ENCODE assay signal across 1 cellular context in the genomic region with DNA sequence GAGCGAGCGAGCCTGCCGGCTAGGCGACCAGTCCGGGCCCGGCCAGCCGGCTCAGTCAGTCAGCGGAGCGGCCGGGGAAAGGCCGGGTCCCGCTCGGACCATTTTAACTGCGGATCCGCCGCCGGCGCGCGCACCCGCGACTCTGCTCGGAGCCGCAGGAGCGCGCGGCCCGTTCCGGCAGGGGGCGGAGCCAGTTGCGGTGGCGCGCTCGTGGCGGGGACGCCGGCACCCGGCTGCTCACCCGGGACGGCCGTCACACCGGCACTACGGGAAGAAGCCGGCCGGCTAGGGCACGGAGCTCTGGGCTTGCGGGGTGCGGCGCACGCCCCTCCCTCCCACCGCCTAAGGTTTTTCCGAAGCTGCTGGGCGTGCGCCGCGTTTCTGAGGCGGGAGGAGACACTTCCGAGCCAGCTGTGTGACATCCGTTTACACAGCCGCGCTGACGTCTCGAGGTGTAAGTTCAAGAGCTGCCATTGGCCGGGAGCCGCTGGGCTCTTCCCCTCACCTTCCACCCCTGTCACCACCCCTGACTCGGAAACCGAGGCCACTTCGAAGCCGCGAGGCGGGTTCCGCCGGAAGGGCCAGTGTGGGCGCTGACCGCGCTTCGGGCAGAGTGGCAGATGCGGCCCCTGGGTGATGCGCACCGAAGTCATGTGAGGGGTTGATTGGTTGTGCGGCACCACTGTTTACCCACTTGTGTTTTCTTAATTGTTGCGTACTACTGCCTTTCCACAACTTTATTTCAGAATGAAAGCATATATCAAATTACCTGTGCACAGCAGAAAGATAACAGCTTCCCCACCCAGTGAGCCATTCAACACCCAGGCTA.
A peak's percentile ranks its signal among the peaks of the same experiment; 100 is the strongest.
TF ChIP-seq lines count a peak whose summit lies in the region.

A gene (minus strand): TSS at position 144 of the 829 bp plus-strand sequence.

TF ChIP-seq in GM12878, 131 proteins besides CTCF, POLR2A, EP300 and RAD21 (continued from another document):
- TF ChIP-seq, protein P1, sequence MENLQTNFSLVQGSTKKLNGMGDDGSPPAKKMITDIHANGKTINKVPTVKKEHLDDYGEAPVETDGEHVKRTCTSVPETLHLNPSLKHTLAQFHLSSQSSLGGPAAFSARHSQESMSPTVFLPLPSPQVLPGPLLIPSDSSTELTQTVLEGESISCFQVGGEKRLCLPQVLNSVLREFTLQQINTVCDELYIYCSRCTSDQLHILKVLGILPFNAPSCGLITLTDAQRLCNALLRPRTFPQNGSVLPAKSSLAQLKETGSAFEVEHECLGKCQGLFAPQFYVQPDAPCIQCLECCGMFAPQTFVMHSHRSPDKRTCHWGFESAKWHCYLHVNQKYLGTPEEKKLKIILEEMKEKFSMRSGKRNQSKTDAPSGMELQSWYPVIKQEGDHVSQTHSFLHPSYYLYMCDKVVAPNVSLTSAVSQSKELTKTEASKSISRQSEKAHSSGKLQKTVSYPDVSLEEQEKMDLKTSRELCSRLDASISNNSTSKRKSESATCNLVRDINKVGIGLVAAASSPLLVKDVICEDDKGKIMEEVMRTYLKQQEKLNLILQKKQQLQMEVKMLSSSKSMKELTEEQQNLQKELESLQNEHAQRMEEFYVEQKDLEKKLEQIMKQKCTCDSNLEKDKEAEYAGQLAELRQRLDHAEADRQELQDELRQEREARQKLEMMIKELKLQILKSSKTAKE (IDR thresholded peaks at IDR 0.05; ENCODE audit: low read depth, poor library complexity, severe bottlenecking) = no peak
- TF ChIP-seq, protein P2, sequence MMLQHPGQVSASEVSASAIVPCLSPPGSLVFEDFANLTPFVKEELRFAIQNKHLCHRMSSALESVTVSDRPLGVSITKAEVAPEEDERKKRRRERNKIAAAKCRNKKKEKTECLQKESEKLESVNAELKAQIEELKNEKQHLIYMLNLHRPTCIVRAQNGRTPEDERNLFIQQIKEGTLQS (IDR thresholded peaks at IDR 0.05; ENCODE audit: borderline replicate concordance, extremely low read depth, low read depth, low read length) = no peak
- TF ChIP-seq DPF2 (IDR thresholded peaks at IDR 0.05) (peak; percentile 60; the same call in 1 of the 2 replicates), NFXL1 (IDR thresholded peaks at IDR 0.05; ENCODE audit: borderline replicate concordance) (no peak), NFYA (IDR thresholded peaks at IDR 0.05; ENCODE audit: borderline replicate concordance, low read depth, low read length) (no peak), SUZ12 (IDR thresholded peaks at IDR 0.05; ENCODE audit: unreplicated experiment) (no peak), ASH2L (IDR thresholded peaks at IDR 0.05; ENCODE audit: borderline replicate concordance, low read depth) (peak; percentile 94; the same call in 1 of the 2 replicates), ZNF207 (IDR thresholded peaks at IDR 0.05; ENCODE audit: borderline replicate concordance) (peak; percentile 88; the same call in 1 of the 2 replicates), HDGF (IDR thresholded peaks at IDR 0.05) (peak; percentile 55; the same call in 1 of the 2 replicates), ZBED1 (IDR thresholded peaks at IDR 0.05; ENCODE audit: borderline replicate concordance) (peak; percentile 60; the same call in 1 of the 2 replicates), CHD2 (IDR thresholded peaks at IDR 0.05; ENCODE audit: borderline replicate concordance, low read depth, low read length) (no peak; the same call in 1 of the 2 replicates), SREBF1 (IDR thresholded peaks at IDR 0.05; ENCODE audit: low read length) (no peak), STAT1 (conservative IDR thresholded peaks at IDR 0.05) (no peak), SMAD1 (IDR thresholded peaks at IDR 0.05; ENCODE audit: low read depth, partially characterized antibody) (no peak), KDM1A (IDR thresholded peaks at IDR 0.05; ENCODE audit: borderline replicate concordance) (no peak), CREM (IDR thresholded peaks at IDR 0.05; ENCODE audit: low read depth) (peak; percentile 90), IRF4 (IDR thresholded peaks at IDR 0.05; ENCODE audit: low read depth, low read length) (peak; percentile 41; the same call in 1 of the 2 replicates), WRNIP1 (IDR thresholded peaks at IDR 0.05; ENCODE audit: borderline replicate concordance, low read depth, low read length) (no peak), POLR2AphosphoS5 (IDR thresholded peaks at IDR 0.05; ENCODE audit: low read length) (peak; percentile 82), MYB (IDR thresholded peaks at IDR 0.05; ENCODE audit: borderline replicate concordance, low read depth, low read length) (peak; percentile 50; the same call in 1 of the 2 replicates), SUPT20H (IDR thresholded peaks at IDR 0.05; ENCODE audit: borderline replicate concordance, control insufficient read depth, low read depth, low read length) (no peak), RAD51 (IDR thresholded peaks at IDR 0.05) (peak; percentile 54)
- TF ChIP-seq, protein P3, sequence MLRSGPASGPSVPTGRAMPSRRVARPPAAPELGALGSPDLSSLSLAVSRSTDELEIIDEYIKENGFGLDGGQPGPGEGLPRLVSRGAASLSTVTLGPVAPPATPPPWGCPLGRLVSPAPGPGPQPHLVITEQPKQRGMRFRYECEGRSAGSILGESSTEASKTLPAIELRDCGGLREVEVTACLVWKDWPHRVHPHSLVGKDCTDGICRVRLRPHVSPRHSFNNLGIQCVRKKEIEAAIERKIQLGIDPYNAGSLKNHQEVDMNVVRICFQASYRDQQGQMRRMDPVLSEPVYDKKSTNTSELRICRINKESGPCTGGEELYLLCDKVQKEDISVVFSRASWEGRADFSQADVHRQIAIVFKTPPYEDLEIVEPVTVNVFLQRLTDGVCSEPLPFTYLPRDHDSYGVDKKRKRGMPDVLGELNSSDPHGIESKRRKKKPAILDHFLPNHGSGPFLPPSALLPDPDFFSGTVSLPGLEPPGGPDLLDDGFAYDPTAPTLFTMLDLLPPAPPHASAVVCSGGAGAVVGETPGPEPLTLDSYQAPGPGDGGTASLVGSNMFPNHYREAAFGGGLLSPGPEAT (IDR thresholded peaks at IDR 0.05; ENCODE audit: low read depth) = no peak; the same call in 1 of the 2 replicates
- TF ChIP-seq, protein P4, sequence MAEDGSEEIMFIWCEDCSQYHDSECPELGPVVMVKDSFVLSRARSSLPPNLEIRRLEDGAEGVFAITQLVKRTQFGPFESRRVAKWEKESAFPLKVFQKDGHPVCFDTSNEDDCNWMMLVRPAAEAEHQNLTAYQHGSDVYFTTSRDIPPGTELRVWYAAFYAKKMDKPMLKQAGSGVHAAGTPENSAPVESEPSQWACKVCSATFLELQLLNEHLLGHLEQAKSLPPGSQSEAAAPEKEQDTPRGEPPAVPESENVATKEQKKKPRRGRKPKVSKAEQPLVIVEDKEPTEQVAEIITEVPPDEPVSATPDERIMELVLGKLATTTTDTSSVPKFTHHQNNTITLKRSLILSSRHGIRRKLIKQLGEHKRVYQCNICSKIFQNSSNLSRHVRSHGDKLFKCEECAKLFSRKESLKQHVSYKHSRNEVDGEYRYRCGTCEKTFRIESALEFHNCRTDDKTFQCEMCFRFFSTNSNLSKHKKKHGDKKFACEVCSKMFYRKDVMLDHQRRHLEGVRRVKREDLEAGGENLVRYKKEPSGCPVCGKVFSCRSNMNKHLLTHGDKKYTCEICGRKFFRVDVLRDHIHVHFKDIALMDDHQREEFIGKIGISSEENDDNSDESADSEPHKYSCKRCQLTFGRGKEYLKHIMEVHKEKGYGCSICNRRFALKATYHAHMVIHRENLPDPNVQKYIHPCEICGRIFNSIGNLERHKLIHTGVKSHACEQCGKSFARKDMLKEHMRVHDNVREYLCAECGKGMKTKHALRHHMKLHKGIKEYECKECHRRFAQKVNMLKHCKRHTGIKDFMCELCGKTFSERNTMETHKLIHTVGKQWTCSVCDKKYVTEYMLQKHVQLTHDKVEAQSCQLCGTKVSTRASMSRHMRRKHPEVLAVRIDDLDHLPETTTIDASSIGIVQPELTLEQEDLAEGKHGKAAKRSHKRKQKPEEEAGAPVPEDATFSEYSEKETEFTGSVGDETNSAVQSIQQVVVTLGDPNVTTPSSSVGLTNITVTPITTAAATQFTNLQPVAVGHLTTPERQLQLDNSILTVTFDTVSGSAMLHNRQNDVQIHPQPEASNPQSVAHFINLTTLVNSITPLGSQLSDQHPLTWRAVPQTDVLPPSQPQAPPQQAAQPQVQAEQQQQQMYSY (CRISPR knock-in tag; IDR thresholded peaks at IDR 0.05) = no peak
- TF ChIP-seq, protein P5, sequence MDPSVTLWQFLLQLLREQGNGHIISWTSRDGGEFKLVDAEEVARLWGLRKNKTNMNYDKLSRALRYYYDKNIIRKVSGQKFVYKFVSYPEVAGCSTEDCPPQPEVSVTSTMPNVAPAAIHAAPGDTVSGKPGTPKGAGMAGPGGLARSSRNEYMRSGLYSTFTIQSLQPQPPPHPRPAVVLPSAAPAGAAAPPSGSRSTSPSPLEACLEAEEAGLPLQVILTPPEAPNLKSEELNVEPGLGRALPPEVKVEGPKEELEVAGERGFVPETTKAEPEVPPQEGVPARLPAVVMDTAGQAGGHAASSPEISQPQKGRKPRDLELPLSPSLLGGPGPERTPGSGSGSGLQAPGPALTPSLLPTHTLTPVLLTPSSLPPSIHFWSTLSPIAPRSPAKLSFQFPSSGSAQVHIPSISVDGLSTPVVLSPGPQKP (IDR thresholded peaks at IDR 0.05; ENCODE audit: low read depth, low read length) = peak; percentile 85
- TF ChIP-seq, protein P6, sequence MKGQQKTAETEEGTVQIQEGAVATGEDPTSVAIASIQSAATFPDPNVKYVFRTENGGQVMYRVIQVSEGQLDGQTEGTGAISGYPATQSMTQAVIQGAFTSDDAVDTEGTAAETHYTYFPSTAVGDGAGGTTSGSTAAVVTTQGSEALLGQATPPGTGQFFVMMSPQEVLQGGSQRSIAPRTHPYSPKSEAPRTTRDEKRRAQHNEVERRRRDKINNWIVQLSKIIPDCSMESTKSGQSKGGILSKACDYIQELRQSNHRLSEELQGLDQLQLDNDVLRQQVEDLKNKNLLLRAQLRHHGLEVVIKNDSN (IDR thresholded peaks at IDR 0.05; ENCODE audit: borderline replicate concordance, extremely low read length, insufficient read depth, low read depth, low read length) = peak; percentile 67
TF ChIP-seq in GM12878: peak in this region for 73.
